ENCODE assay signal across 20 cellular contexts in genomic region chr7:36527549-36527913, GRCh38.
DNase-seq lines count a peak whose midpoint lies in the region; ATAC-seq and TF ChIP-seq lines count a peak whose summit lies in the region.
"Had no signal": no experiment of that assay in that cellular context is flagged by ENCODE, and none has a peak within 500 bp of the region (broad histone marks: within the 10 kb centered on the region; RNA-seq: fewer than 3 reads in every experiment).

No MANE protein-coding gene starts in this region.

- H4K20me1 ChIP-seq in IMR-90 (ENCODE audit: insufficient read depth, low read length): no peaks in the 10 kb centered on the region

- peaks cover 9% of the 10 kb centered on the region for H3K4me1 ChIP-seq in IMR-90 (ENCODE audit: control insufficient read depth, insufficient read depth, low read length)
- peaks cover 0 to 5% of the 10 kb centered on the region in 2 donors for H3K4me1 ChIP-seq in neuronal stem cell (ENCODE audit: control insufficient read depth in 2 of 2, insufficient read depth in 1 of 2, low read depth in 1 of 2, low read length in 2 of 2)
- H3K4me1 ChIP-seq: BE2C had no signal

- POLR2A ChIA-PET in IMR-90 (lab: Charles Lee; ENCODE audit: unreplicated experiment): no interaction called here

- H3K4me3 ChIP-seq in IMR-90 (ENCODE audit: insufficient read depth, low read depth, low read length): no peak overlapping the region
- H3K4me3 ChIP-seq in neuronal stem cell (ENCODE audit: low read length in 2 of 2): no peak overlapping the region
- H3K4me3 ChIP-seq: lung, suprapubic skin had no signal

- H3K36me3 ChIP-seq in IMR-90 (ENCODE audit: control insufficient read depth, insufficient read depth, low read length) (no peaks in the 10 kb centered on the region), neuronal stem cell (replicated peaks in 1 of 2; ENCODE audit: control insufficient read depth in 2 of 2, insufficient read depth in 2 of 2, low read length in 2 of 2) (no peaks in the 10 kb centered on the region)
- H3K36me3 ChIP-seq: BE2C, suprapubic skin had no signal

- H2BK20ac ChIP-seq in IMR-90 (ENCODE audit: low read depth, low read length): peak overlapping the region; percentile 85

- H3K4ac ChIP-seq in IMR-90 (ENCODE audit: low read depth, low read length) (peak overlapping the region; percentile 90), neuronal stem cell (ENCODE audit: low read length) (no peak overlapping the region)

- peaks cover 34% of the 10 kb centered on the region for H3K4me1 Mint-ChIP-seq in activated CD8-positive, alpha-beta memory T cell treated with anti-CD3 and anti-CD28 coated beads, Interleukin-2, amount 10 ng/mL, durations not matched to agents 7 days and 5 days
- H3K4me1 Mint-ChIP-seq in activated T-helper 2 cell treated with anti-CD3 and anti-CD28 coated beads, Interferon-gamma antibody, Interleukin-2, Interleukin-4, amounts not matched to agents 10 μg/mL and 5 μg/mL and 100 μg/mL, durations not matched to agents 14 hours and 24 hours and 36 hours (ENCODE audit: low read depth): peaks cover 29% of the 10 kb centered on the region

- intact Hi-C loops in IMR-90 (cut with micrococcal nuclease): no loop called here
- intact Hi-C loops in activated T-helper 2 cell treated with anti-CD3 and anti-CD28 coated beads, Interferon-gamma antibody, Interleukin-2, Interleukin-4, amounts not matched to agents 10 μg/mL and 5 μg/mL and 100 μg/mL, durations not matched to agents 14 hours and 24 hours and 36 hours (cut with micrococcal nuclease): loop anchor here (5.0 kb wide), 2 partner anchors 75 to 150 kb away; no protein-coding TSS in a partner anchor

- peaks cover 8% of the 10 kb centered on the region; the same call in 1 of the 2 replicates for H3K9me1 ChIP-seq in IMR-90 (ENCODE audit: insufficient read depth, low read length)

- H3K79me1 ChIP-seq in IMR-90 (ENCODE audit: low read depth in 1 of 2, low read length in 2 of 2) (no peaks in the 10 kb centered on the region), neuronal stem cell (ENCODE audit: low read depth, low read length) (no peaks in the 10 kb centered on the region)

- no peak overlapping the region for H4K5ac ChIP-seq in IMR-90 (ENCODE audit: low read depth, low read length)

- no peak for DNase-seq in activated CD8-positive, alpha-beta memory T cell treated with anti-CD3 and anti-CD28 coated beads, Interleukin-2, amount 10 ng/mL, durations not matched to agents 7 days and 5 days
- no peak for DNase-seq in activated CD8-positive, alpha-beta memory T cell treated with anti-CD3 and anti-CD28 coated beads, Interleukin-2, amount 50 U/mL, for 4 hours
- DNase-seq in IMR-90: no peak
- no peak for DNase-seq in activated T-helper 2 cell treated with anti-CD3 and anti-CD28 coated beads, Interferon-gamma antibody, Interleukin-2, Interleukin-4, amounts not matched to agents 10 μg/mL and 5 μg/mL and 100 μg/mL, durations not matched to agents 14 hours and 24 hours and 36 hours (ENCODE audit: low spot score)
- DNase-seq in neuronal stem cell (ENCODE audit: low spot score): no peak
- no peak for DNase-seq in DMS79 treated with DMSO at 0.1 percent for 48 hours (lab: John Stamatoyannopoulos, UW)
- no peak for DNase-seq in hypothalamus (lab: John Stamatoyannopoulos, UW)
- DNase-seq: activated CD8-positive, alpha-beta memory T cell treated with anti-CD3 and anti-CD28 coated beads for 24 hours; BE2C; COR-L47; H7; NCI-H2081 treated with DMSO at 0.1 percent for 48 hours; NCI-H446; SHP77; small intestine; stimulated activated CD4-positive, alpha-beta T cell treated with anti-CD3 and anti-CD28 coated beads, Interleukin-2, amount 100 ng/mL, for 24 hours had no signal

- TF ChIP-seq POLR2A in IMR-90 (IDR thresholded peaks at IDR 0.05; ENCODE audit: low read depth, low read length): no peak

- H3K9me3 ChIP-seq in IMR-90 (ENCODE audit: control insufficient read depth, insufficient read depth, low read length) (no peaks in the 10 kb centered on the region), neuronal stem cell (replicated peaks in 1 of 2; ENCODE audit: control insufficient read depth in 2 of 2, insufficient read depth in 1 of 2, low read depth in 1 of 2, low read length in 2 of 2) (no peaks in the 10 kb centered on the region)
- H3K9me3 ChIP-seq: BE2C, suprapubic skin had no signal

- ATAC-seq in activated CD8-positive, alpha-beta memory T cell treated with anti-CD3 and anti-CD28 coated beads, Interleukin-2, amount 10 ng/mL, durations not matched to agents 7 days and 5 days: peak; percentile 40
- ATAC-seq in IMR-90 (ENCODE audit: low read depth): no peak; the same call in none of the 2 replicates
- no peak for ATAC-seq in GM18520 (IDR thresholded peaks at IDR 0.05; ENCODE audit: unreplicated experiment)

- no peak for TF ChIP-seq CTCF in IMR-90 (conservative IDR thresholded peaks at IDR 0.05; ENCODE audit: low read depth, low read length)

- H3K27ac ChIP-seq in IMR-90 (ENCODE audit: insufficient read depth, low read length) (no peak overlapping the region), neuronal stem cell (replicated peaks; ENCODE audit: low read length) (no peak overlapping the region)
- H3K27ac ChIP-seq: suprapubic skin had no signal

- in situ Hi-C loops in IMR-90 (cut with MboI; ENCODE audit: low sequenced_read_pairs): no loop called here

- no peaks in the 10 kb centered on the region for H3K9me3 Mint-ChIP-seq in activated CD8-positive, alpha-beta memory T cell treated with anti-CD3 and anti-CD28 coated beads, Interleukin-2, amount 10 ng/mL, durations not matched to agents 7 days and 5 days (ENCODE audit: low read depth)
- H3K9me3 Mint-ChIP-seq in activated T-helper 2 cell treated with anti-CD3 and anti-CD28 coated beads, Interferon-gamma antibody, Interleukin-2, Interleukin-4, amounts not matched to agents 10 μg/mL and 5 μg/mL and 100 μg/mL, durations not matched to agents 14 hours and 24 hours and 36 hours: no peaks in the 10 kb centered on the region
- H3K9me3 Mint-ChIP-seq: activated T-helper 1 cell treated with anti-CD3 and anti-CD28 coated beads, Interleukin-12 subunit alpha, Interleukin-12 subunit beta, Interleukin-2, Interleukin-4 antibody, amounts not matched to agents 30 ng/mL and 10 ng/mL and 1 ng/mL, durations not matched to agents 14 hours and 24 hours and 36 hours had no signal

- H3K4me2 ChIP-seq in IMR-90 (ENCODE audit: low read depth, low read length) (no peak overlapping the region), neuronal stem cell (ENCODE audit: insufficient read depth, low read length, poor library complexity, severe bottlenecking) (no peak overlapping the region)

- H3K36me3 Mint-ChIP-seq in activated CD8-positive, alpha-beta memory T cell treated with anti-CD3 and anti-CD28 coated beads, Interleukin-2, amount 10 ng/mL, durations not matched to agents 7 days and 5 days: peaks cover 31% of the 10 kb centered on the region
- peaks cover 60% of the 10 kb centered on the region for H3K36me3 Mint-ChIP-seq in activated T-helper 2 cell treated with anti-CD3 and anti-CD28 coated beads, Interferon-gamma antibody, Interleukin-2, Interleukin-4, amounts not matched to agents 10 μg/mL and 5 μg/mL and 100 μg/mL, durations not matched to agents 14 hours and 24 hours and 36 hours (ENCODE audit: low read depth)

- H4K8ac ChIP-seq in IMR-90 (ENCODE audit: low read depth in 2 of 2, low read length in 2 of 2): peak overlapping the region in 1 of 2 experiments; percentile 55; a peak in 1 of 4 replicates
- no peak overlapping the region for H4K8ac ChIP-seq in neuronal stem cell (ENCODE audit: low read depth, low read length)

- WGBS in IMR-90 (ENCODE audit: extremely low coverage in 2 of 2, insufficient read length in 1 of 2), 2 experiments: no CpG with 5 or more reads among the region's 6 CpGs
- WGBS in neuronal stem cell (ENCODE audit: extremely low coverage in 2 of 2, insufficient read length in 2 of 2, insufficient replicate concordance in 1 of 2), 2 donors: no CpG with 5 or more reads among the region's 6 CpGs

- H4K91ac ChIP-seq in IMR-90 (ENCODE audit: insufficient read depth, low read depth, low read length): peak overlapping the region; percentile 62
- no peak overlapping the region for H4K91ac ChIP-seq in neuronal stem cell (ENCODE audit: low read depth, low read length, poor library complexity)

- peak overlapping the region; percentile 86 for H2BK120ac ChIP-seq in IMR-90 (ENCODE audit: low read depth, low read length)
- H2BK120ac ChIP-seq in neuronal stem cell (ENCODE audit: low read depth, low read length): no peak overlapping the region

- no peaks in the 10 kb centered on the region for H3K27me3 Mint-ChIP-seq in activated CD8-positive, alpha-beta memory T cell treated with anti-CD3 and anti-CD28 coated beads, Interleukin-2, amount 10 ng/mL, durations not matched to agents 7 days and 5 days
- H3K27me3 Mint-ChIP-seq in activated T-helper 2 cell treated with anti-CD3 and anti-CD28 coated beads, Interferon-gamma antibody, Interleukin-2, Interleukin-4, amounts not matched to agents 10 μg/mL and 5 μg/mL and 100 μg/mL, durations not matched to agents 14 hours and 24 hours and 36 hours (ENCODE audit: low read depth): no peaks in the 10 kb centered on the region

- H3K23ac ChIP-seq in IMR-90 (ENCODE audit: low read depth, low read length) (no peak overlapping the region), neuronal stem cell (ENCODE audit: low read depth, low read length, poor library complexity) (no peak overlapping the region)

- no peak overlapping the region for H2AFZ ChIP-seq in IMR-90 (replicated peaks; ENCODE audit: low read length, poor library complexity)
- H2AFZ ChIP-seq in neuronal stem cell (ENCODE audit: low read length): peak overlapping the region; percentile 13

- no peak for TF ChIP-seq RAD21 in IMR-90 (IDR thresholded peaks at IDR 0.05; ENCODE audit: low read length)

- peak overlapping the region; percentile 40 for H2BK5ac ChIP-seq in IMR-90 (ENCODE audit: low read depth, low read length, poor library complexity, severe bottlenecking)
- no peak overlapping the region for H2BK5ac ChIP-seq in neuronal stem cell (ENCODE audit: low read length)

- H2AK5ac ChIP-seq in IMR-90 (ENCODE audit: low read depth, low read length): peak overlapping the region; percentile 78; the same call in 1 of the 2 replicates
- H2AK5ac ChIP-seq in neuronal stem cell (ENCODE audit: low read depth, low read length): no peak overlapping the region

- H3K27me3 ChIP-seq in IMR-90 (ENCODE audit: control insufficient read depth, insufficient read depth, low read length): peaks cover 2% of the 10 kb centered on the region
- no peaks in the 10 kb centered on the region for H3K27me3 ChIP-seq in neuronal stem cell (ENCODE audit: control insufficient read depth in 3 of 3, insufficient read depth in 3 of 3, low read depth in 1 of 3, low read length in 3 of 3)
- H3K27me3 ChIP-seq: BE2C, suprapubic skin had no signal

- no peak overlapping the region for H3K56ac ChIP-seq in IMR-90 (ENCODE audit: extremely low read depth, insufficient read depth, low read length)

- H3K18ac ChIP-seq in IMR-90 (ENCODE audit: low read depth, low read length): peak overlapping the region; percentile 47; the same call in 1 of the 2 replicates
- H3K18ac ChIP-seq in neuronal stem cell (ENCODE audit: low read length): no peak overlapping the region

- peak overlapping the region; percentile 80 for H3K27ac Mint-ChIP-seq in activated CD8-positive, alpha-beta memory T cell treated with anti-CD3 and anti-CD28 coated beads, Interleukin-2, amount 10 ng/mL, durations not matched to agents 7 days and 5 days
- peak overlapping the region; percentile 74 for H3K27ac Mint-ChIP-seq in activated T-helper 2 cell treated with anti-CD3 and anti-CD28 coated beads, Interferon-gamma antibody, Interleukin-2, Interleukin-4, amounts not matched to agents 10 μg/mL and 5 μg/mL and 100 μg/mL, durations not matched to agents 14 hours and 24 hours and 36 hours

- no peak overlapping the region for H3K14ac ChIP-seq in IMR-90 (replicated peaks; ENCODE audit: low read depth, low read length)
- H3K14ac ChIP-seq in neuronal stem cell (ENCODE audit: low read length): no peak overlapping the region

- H2AK9ac ChIP-seq in IMR-90 (replicated peaks; ENCODE audit: low read depth, low read length, poor library complexity): no peak overlapping the region

- dilution Hi-C loops in IMR-90 (cut with HindIII; ENCODE audit: low sequenced_read_pairs, unreplicated experiment): no loop called here

- H2BK15ac ChIP-seq in IMR-90 (ENCODE audit: low read depth, low read length) (peak overlapping the region; percentile 87; the same call in 2 of the 3 replicates), neuronal stem cell (ENCODE audit: low read length) (no peak overlapping the region)

- CTCF ChIA-PET in activated CD8-positive, alpha-beta memory T cell treated with anti-CD3 and anti-CD28 coated beads, Interleukin-2, amount 10 ng/mL, durations not matched to agents 7 days and 5 days (lab: Charles Lee): interaction anchor here (1.5 kb wide), 1 partner anchor 654 kb away, joined by 5 read pairs; no protein-coding TSS in a partner anchor
- CTCF ChIA-PET in IMR-90 (lab: Yijun Ruan, JAX): no interaction called here

- no peak overlapping the region for H3K4me3 Mint-ChIP-seq in activated CD8-positive, alpha-beta memory T cell treated with anti-CD3 and anti-CD28 coated beads, Interleukin-2, amount 10 ng/mL, durations not matched to agents 7 days and 5 days
- H3K4me3 Mint-ChIP-seq in activated T-helper 2 cell treated with anti-CD3 and anti-CD28 coated beads, Interferon-gamma antibody, Interleukin-2, Interleukin-4, amounts not matched to agents 10 μg/mL and 5 μg/mL and 100 μg/mL, durations not matched to agents 14 hours and 24 hours and 36 hours (ENCODE audit: low read depth): no peak overlapping the region
- H3K4me3 Mint-ChIP-seq: activated T-helper 1 cell treated with anti-CD3 and anti-CD28 coated beads, Interleukin-12 subunit alpha, Interleukin-12 subunit beta, Interleukin-2, Interleukin-4 antibody, amounts not matched to agents 30 ng/mL and 10 ng/mL and 1 ng/mL, durations not matched to agents 14 hours and 24 hours and 36 hours had no signal

- BruUV-seq in IMR-90 (replicated peaks; lab: Mats Ljungman, UMichigan): no TSS peak

- H2BK12ac ChIP-seq in neuronal stem cell (ENCODE audit: low read length): no peak overlapping the region

- H3K9ac ChIP-seq in IMR-90 (ENCODE audit: low read depth, low read length) (no peak overlapping the region), neuronal stem cell (ENCODE audit: low read depth, low read length, poor library complexity) (no peak overlapping the region)
